1 cellular context compared by ENCODE assay signal in genomic region chr2:187434342-187434785, GRCh38.
TF ChIP-seq lines count a peak whose summit lies in the region.

No MANE protein-coding gene starts in this region.

TF ChIP-seq in SK-N-SH treated with all-trans-retinoic acid at 6 μM for 48 hours, 23 proteins besides CTCF, POLR2A, EP300 and RAD21 (continued from another document):
- TF ChIP-seq TSHZ2 (CRISPR knock-in tag; IDR thresholded peaks at IDR 0.05) (no peak), SNAI2 (CRISPR knock-in tag; IDR thresholded peaks at IDR 0.05) (no peak)
